In the genomic region with DNA sequence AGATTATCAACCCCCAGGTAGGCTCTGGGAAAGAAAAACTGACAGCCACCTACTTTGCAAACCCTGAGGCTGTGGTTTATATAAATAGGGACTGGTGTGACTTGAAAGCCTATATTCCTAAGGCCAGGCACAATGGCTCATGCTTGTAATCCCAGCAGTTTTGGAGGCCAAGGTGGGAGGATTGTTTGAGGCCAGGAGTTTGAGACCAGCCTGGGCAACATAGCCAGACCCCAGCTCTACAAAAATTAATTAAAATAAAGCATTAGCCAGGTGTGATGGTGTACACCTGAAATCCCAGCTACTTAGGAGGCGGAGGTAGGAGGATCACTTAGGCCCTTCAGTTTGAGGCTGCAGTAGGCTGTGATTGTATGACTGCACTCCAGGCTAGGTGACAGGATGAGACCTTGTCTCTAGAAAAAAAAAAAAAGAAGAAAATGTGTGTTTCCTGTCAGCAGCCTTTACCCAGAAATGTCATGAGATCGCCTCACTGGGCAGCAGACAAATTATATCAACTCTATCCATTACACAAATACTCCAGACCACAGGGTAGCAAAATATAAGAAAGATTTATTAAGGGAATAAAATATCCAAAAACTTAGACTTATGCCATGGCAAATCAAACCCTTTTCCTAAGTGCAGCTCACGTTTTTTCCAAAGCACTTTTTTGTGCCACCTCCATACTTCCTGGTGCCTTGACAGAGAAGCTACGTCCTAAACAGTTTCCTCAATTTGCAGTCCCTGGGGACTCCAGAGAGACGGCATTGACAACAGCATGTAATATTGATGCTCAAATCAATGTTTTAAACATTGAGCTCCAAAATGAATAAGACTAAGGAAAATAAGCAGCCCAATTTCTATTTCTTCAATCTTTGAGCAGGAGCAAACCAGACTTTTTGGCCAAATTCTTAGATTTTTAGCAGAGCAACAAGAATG, we compare ENCODE assay signal across 1 cellular context.
TF ChIP-seq lines count a peak whose summit lies in the region.

No MANE protein-coding gene starts in this region.

TF ChIP-seq in H1, 55 proteins besides CTCF, POLR2A, EP300 and RAD21:
- TF ChIP-seq YY1 (IDR thresholded peaks at IDR 0.05; ENCODE audit: low read depth, low read length) (no peak), KDM4A (IDR thresholded peaks at IDR 0.05; ENCODE audit: low read depth, low read length, severe bottlenecking) (no peak), SAP30 (IDR thresholded peaks at IDR 0.05; ENCODE audit: insufficient read depth, insufficient replicate concordance, low read length) (no peak), SUZ12 (IDR thresholded peaks at IDR 0.05; ENCODE audit: low read length) (no peak)
